ENCODE assay signal across 24 cellular contexts in genomic region chr11:77529685-77530084, GRCh38.
"Had no signal": no experiment of that assay in that cellular context is flagged by ENCODE, and none has a peak within 500 bp of the region (broad histone marks: within the 10 kb centered on the region; RNA-seq: fewer than 3 reads in every experiment).

No MANE protein-coding gene starts in this region.

- H3K9me3 ChIP-seq: MG63 had no signal

- ATAC-seq: HepG2, Panc1, PC-3, SK-N-SH treated with all-trans-retinoic acid at 6 μM for 48 hours had no signal

- DNase-seq: IMR-90, Karpas-422, KG1, MG63, NCI-H1092, NCI-H1105 treated with DMSO at 0.1 percent for 48 hours, NCI-H1417 treated with DMSO at 0.1 percent for 48 hours, NCI-H146, NCI-H1694 treated with DMSO at 0.1 percent for 48 hours, NCI-H2029, NCI-H2081 treated with DMSO at 0.1 percent for 48 hours, NCI-H2171, NCI-H226, NCI-H446, NCI-H510A, NCI-H524 treated with DMSO at 0.1 percent for 48 hours, NCI-H69, NCI-H774, PC-3, SHP77 had no signal

- H3K4me3 ChIP-seq: MG63 had no signal

- H3K27me3 ChIP-seq: MG63 had no signal

- H3K36me3 ChIP-seq: MG63 had no signal

- H3K27ac ChIP-seq: RWPE1 had no signal
